9 cellular contexts compared by ENCODE assay signal in genomic region chr12:123139926-123140674, GRCh38. TPM values are rescaled to one million over a fixed set of nuclear protein-coding genes. Genes with fewer than 3 reads are reported as not detected.
A peak's percentile ranks its signal among the peaks of the same experiment; 100 is the strongest.
DNase-seq lines count a peak whose midpoint lies in the region; ATAC-seq and TF ChIP-seq lines count a peak whose summit lies in the region.
"Had no signal": no experiment of that assay in that cellular context is flagged by ENCODE, and none has a peak within 500 bp of the region (broad histone marks: within the 10 kb centered on the region; RNA-seq: fewer than 3 reads in every experiment).

No MANE protein-coding gene starts in this region.

- peak overlapping the region in 1 of 2 donors; percentile 13 for H3K9ac ChIP-seq in mucosa of rectum (ENCODE audit: low read depth in 1 of 2, low read length in 2 of 2)

- peak overlapping the region; percentile 80 to 86 for H3K27ac ChIP-seq in mucosa of rectum (ENCODE audit: low read depth in 2 of 2, low read length in 2 of 2)
- H3K27ac ChIP-seq: epithelial cell of prostate had no signal

- H3K4me1 ChIP-seq in mucosa of rectum (ENCODE audit: control insufficient read depth in 2 of 2, insufficient read depth in 2 of 2, low read length in 2 of 2): peaks cover 32 to 42% of the 10 kb centered on the region in 2 donors

- no peak overlapping the region for H3K4me3 ChIP-seq in cardiac fibroblast (replicated peaks in 1 of 2; ENCODE audit: low read depth in 2 of 2, low read length in 2 of 2)
- no peak overlapping the region for H3K4me3 ChIP-seq in mucosa of rectum (ENCODE audit: low read length in 2 of 2)

- no peaks in the 10 kb centered on the region for H3K9me3 ChIP-seq in mucosa of rectum (ENCODE audit: control insufficient read depth in 2 of 2, low read length in 2 of 2)

- DNase-seq in A172 (ENCODE audit: low spot score) (peak; percentile 54), LHCN-M2 (ENCODE audit: low read depth) (peak; percentile 70), cardiac fibroblast (ENCODE audit: low read depth in 2 of 2) (peak; percentile 44 to 61), putamen (ENCODE audit: low spot score) (no peak), NOMO-1 treated with DMSO at 0.1 percent for 48 hours (lab: John Stamatoyannopoulos, UW; ENCODE audit: unreplicated experiment) (no peak)

- H3K27me3 ChIP-seq in mucosa of rectum (ENCODE audit: control insufficient read depth in 2 of 2, insufficient read depth in 2 of 2, low read length in 2 of 2): no peaks in the 10 kb centered on the region

- no peak for ATAC-seq in GM18867 (IDR thresholded peaks at IDR 0.05; ENCODE audit: unreplicated experiment)
- no peak for ATAC-seq in GM19395 (IDR thresholded peaks at IDR 0.05; ENCODE audit: unreplicated experiment)

- no peak for TF ChIP-seq CTCF in cardiac fibroblast (IDR thresholded peaks at IDR 0.05; ENCODE audit: low read depth, low read length)

- H3K36me3 ChIP-seq in mucosa of rectum (ENCODE audit: control insufficient read depth in 2 of 2, insufficient read depth in 2 of 2, low read length in 2 of 2): no peaks in the 10 kb centered on the region

RNA-seq across cellular contexts. Expression of gene PITPNM2, which starts 10.8 kb away (rescaled TPM):
- total RNA-seq in A172 (2014; rRNA removed; shearing (Covaris generic)): 1.8 and 3.6 TPM in 2 replicates
- total RNA-seq in LHCN-M2 (2014; rRNA removed): 2.7 and 4.4 TPM in 2 replicates
- 4.7 TPM for polyA plus RNA-seq in LHCN-M2 (2012)

Comparison
In these comparisons a context has a peak if more than half of its experiments do, and no peak if none do; other contexts are left out.
1. DNase-seq: peak in A172 (single experiment), LHCN-M2 (single experiment) and cardiac fibroblast (2 of 2); none in putamen (single experiment) and NOMO-1 treated with DMSO at 0.1 percent for 48 hours (single experiment).